ENCODE assay signal across 11 cellular contexts in the genomic region with DNA sequence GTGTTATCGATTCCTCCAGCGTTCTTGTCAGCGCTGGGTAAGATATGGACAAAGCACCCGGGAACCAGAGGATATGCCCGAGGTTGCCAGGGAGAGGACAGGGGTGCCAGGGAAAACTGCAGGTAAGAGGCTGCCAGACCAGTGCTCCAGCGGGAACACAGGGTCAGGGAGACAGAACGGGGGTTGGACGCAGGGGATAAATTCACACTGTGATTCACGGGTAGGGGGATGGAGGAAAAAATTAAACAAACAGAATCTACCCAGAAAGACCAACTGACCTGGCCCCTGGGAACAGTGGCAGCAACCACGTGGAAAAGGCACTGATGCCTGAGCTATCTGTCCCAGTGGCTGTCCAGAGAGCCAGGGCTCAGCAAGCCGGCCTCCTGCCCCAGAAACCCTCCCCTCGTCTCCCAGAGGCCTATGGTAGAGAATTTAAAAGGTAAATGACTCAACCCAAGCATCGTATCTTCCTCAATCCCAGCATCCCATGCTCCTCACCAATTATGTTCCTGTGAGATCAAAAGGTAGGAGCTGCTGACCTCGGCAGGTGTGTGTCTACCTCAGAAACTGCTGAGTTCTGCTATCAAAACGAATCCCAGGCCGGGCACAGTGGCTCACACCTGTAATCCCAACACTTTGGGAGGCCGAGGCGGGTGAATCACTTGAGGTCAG. TPM values are rescaled to one million over a fixed set of nuclear protein-coding genes. Genes with fewer than 3 reads are reported as not detected.
A peak's percentile ranks its signal among the peaks of the same experiment; 100 is the strongest.
DNase-seq lines count a peak whose midpoint lies in the region; ATAC-seq, FAIRE-seq and TF ChIP-seq lines count a peak whose summit lies in the region.
"Had no signal": no experiment of that assay in that cellular context is flagged by ENCODE, and none has a peak within 500 bp of the region (broad histone marks: within the 10 kb centered on the region; RNA-seq: fewer than 3 reads in every experiment).

No MANE protein-coding gene starts in this region.

- intact Hi-C loops in psoas muscle (cut with DNase I): no loop called here

- peak overlapping the region in 1 of 7 donors; percentile 4 for H3K4me3 Mint-ChIP-seq in CD8-positive, alpha-beta memory T cell
- no peak overlapping the region for H3K4me3 Mint-ChIP-seq in activated CD8-positive, alpha-beta T cell treated with anti-CD3 and anti-CD28 coated beads, Interleukin-2, amount 10 ng/mL, durations not matched to agents 7 days and 5 days

- no peaks in the 10 kb centered on the region for H3K27me3 ChIP-seq in CD8-positive, alpha-beta memory T cell (ENCODE audit: insufficient read depth, low read length, poor library complexity, severe bottlenecking)
- H3K27me3 ChIP-seq in right atrium auricular region: no peaks in the 10 kb centered on the region
- no peaks in the 10 kb centered on the region for H3K27me3 ChIP-seq in psoas muscle (ENCODE audit: insufficient read depth in 3 of 3, low read length in 2 of 3)
- H3K27me3 ChIP-seq: MG63 had no signal

- peak overlapping the region in 6 of 8 donors; percentile 47 to 78 (median 54) for H3K27ac Mint-ChIP-seq in CD8-positive, alpha-beta memory T cell
- peak overlapping the region; percentile 11 for H3K27ac Mint-ChIP-seq in activated CD8-positive, alpha-beta T cell treated with anti-CD3 and anti-CD28 coated beads, Interleukin-2, amount 10 ng/mL, durations not matched to agents 7 days and 5 days

- DNase-seq in CD8-positive, alpha-beta memory T cell: no peak
- DNase-seq in activated CD8-positive, alpha-beta T cell treated with anti-CD3 and anti-CD28 coated beads, Interleukin-2, amount 10 ng/mL, durations not matched to agents 7 days and 5 days: no peak
- peak; percentile 54 for DNase-seq in right atrium auricular region (ENCODE audit: low spot score)
- DNase-seq in psoas muscle: no peak
- DNase-seq in HTR-8/SVneo (ENCODE audit: insufficient read length, low spot score): no peak
- DNase-seq in dermis blood vessel endothelial cell: no peak
- no peak for DNase-seq in activated CD4-positive, alpha-beta T cell treated with anti-CD3 and anti-CD28 coated beads, Interleukin-2, amount 50 U/mL, for 48 hours
- DNase-seq: DMS153, MG63, SHP77 treated with DMSO at 0.1 percent for 48 hours had no signal

- H3K4me1 ChIP-seq in CD8-positive, alpha-beta memory T cell (ENCODE audit: insufficient read depth, low read length): peaks cover 46% of the 10 kb centered on the region
- H3K4me1 ChIP-seq in right atrium auricular region: peaks cover 0 to 81% of the 10 kb centered on the region in 2 donors
- peaks cover 84% of the 10 kb centered on the region for H3K4me1 ChIP-seq in psoas muscle

- CTCF ChIA-PET in CD8-positive, alpha-beta memory T cell (lab: Charles Lee): no interaction called here
- CTCF ChIA-PET in activated CD8-positive, alpha-beta T cell treated with anti-CD3 and anti-CD28 coated beads, Interleukin-2, amount 10 ng/mL, durations not matched to agents 7 days and 5 days (lab: Charles Lee): no interaction called here

- POLR2A ChIA-PET in CD8-positive, alpha-beta memory T cell (lab: Charles Lee): no interaction called here
- POLR2A ChIA-PET in activated CD8-positive, alpha-beta T cell treated with anti-CD3 and anti-CD28 coated beads, Interleukin-2, amount 10 ng/mL, durations not matched to agents 7 days and 5 days (lab: Charles Lee): interaction anchor here (3.3 kb wide), 1 partner anchor 62 kb away, joined by 11 read pairs; no protein-coding TSS in a partner anchor

- peaks cover 74 to 92% (median 81%) of the 10 kb centered on the region in 3 donors for H3K4me1 Mint-ChIP-seq in CD8-positive, alpha-beta memory T cell
- H3K4me1 Mint-ChIP-seq in activated CD8-positive, alpha-beta T cell treated with anti-CD3 and anti-CD28 coated beads, Interleukin-2, amount 10 ng/mL, durations not matched to agents 7 days and 5 days (ENCODE audit: low read depth): peaks cover 61% of the 10 kb centered on the region

- peaks cover 0 to 3% (median 3%) of the 10 kb centered on the region in 3 donors for H3K36me3 Mint-ChIP-seq in CD8-positive, alpha-beta memory T cell
- peaks cover 44% of the 10 kb centered on the region for H3K36me3 Mint-ChIP-seq in activated CD8-positive, alpha-beta T cell treated with anti-CD3 and anti-CD28 coated beads, Interleukin-2, amount 10 ng/mL, durations not matched to agents 7 days and 5 days (ENCODE audit: low read depth)

- 49 to 69% (median 55%) methylated on average over 18 of the region's 18 CpGs for WGBS in psoas muscle, 3 donors

- no peaks in the 10 kb centered on the region for H3K27me3 Mint-ChIP-seq in CD8-positive, alpha-beta memory T cell
- H3K27me3 Mint-ChIP-seq in activated CD8-positive, alpha-beta T cell treated with anti-CD3 and anti-CD28 coated beads, Interleukin-2, amount 10 ng/mL, durations not matched to agents 7 days and 5 days (ENCODE audit: low read depth): no peaks in the 10 kb centered on the region

- H3K27ac ChIP-seq in CD8-positive, alpha-beta memory T cell (ENCODE audit: low read depth, low read length): no peak overlapping the region
- peak overlapping the region; percentile 49 to 66 for H3K27ac ChIP-seq in right atrium auricular region
- peak overlapping the region; percentile 77 for H3K27ac ChIP-seq in psoas muscle

- TF ChIP-seq CTCF in right atrium auricular region (IDR thresholded peaks at IDR 0.05) (no peak), psoas muscle (IDR thresholded peaks at IDR 0.05) (no peak)

- peaks cover 0 to 4% (median 2%) of the 10 kb centered on the region in 5 donors for H3K9me3 Mint-ChIP-seq in CD8-positive, alpha-beta memory T cell
- peaks cover 13% of the 10 kb centered on the region for H3K9me3 Mint-ChIP-seq in activated CD8-positive, alpha-beta T cell treated with anti-CD3 and anti-CD28 coated beads, Interleukin-2, amount 10 ng/mL, durations not matched to agents 7 days and 5 days (ENCODE audit: insufficient read depth)

- peaks cover 7% of the 10 kb centered on the region for H3K36me3 ChIP-seq in CD8-positive, alpha-beta memory T cell (ENCODE audit: insufficient read depth, low read length)
- no peaks in the 10 kb centered on the region for H3K36me3 ChIP-seq in right atrium auricular region
- no peaks in the 10 kb centered on the region for H3K36me3 ChIP-seq in psoas muscle (ENCODE audit: insufficient read depth in 1 of 2, low read depth in 1 of 2)
- H3K36me3 ChIP-seq: MG63 had no signal

- H3K4me3 ChIP-seq in CD8-positive, alpha-beta memory T cell (ENCODE audit: low read length): no peak overlapping the region
- H3K4me3 ChIP-seq in right atrium auricular region: peak overlapping the region in 1 of 2 donors; percentile 9
- peak overlapping the region; percentile 33 for H3K4me3 ChIP-seq in psoas muscle
- H3K4me3 ChIP-seq: MG63 had no signal

- no peak for FAIRE-seq in HTR-8/SVneo (lab: Jason Lieb, UNC)

- no peak for ATAC-seq in activated CD8-positive, alpha-beta T cell treated with anti-CD3 and anti-CD28 coated beads, Interleukin-2, amount 10 ng/mL, durations not matched to agents 7 days and 5 days
- ATAC-seq in psoas muscle (peak in 3 of 4 donors; percentile 29 to 42 (median 36)), GM21360 (IDR thresholded peaks at IDR 0.05; ENCODE audit: unreplicated experiment) (no peak)

- no peaks in the 10 kb centered on the region for H3K9me3 ChIP-seq in CD8-positive, alpha-beta memory T cell (ENCODE audit: low read length)
- H3K9me3 ChIP-seq in right atrium auricular region (no peaks in the 10 kb centered on the region), psoas muscle (no peaks in the 10 kb centered on the region)
- H3K9me3 ChIP-seq: MG63 had no signal

RNA-seq across cellular contexts. Expression of a gene that starts 49.4 kb away (rescaled TPM):
- total RNA-seq in CD8-positive, alpha-beta memory T cell: 10 to 100 TPM; 73.9 to 74.8 TPM
- polyA plus RNA-seq in CD8-positive, alpha-beta memory T cell: 136 TPM
- 10 to 100 TPM; 70.3 to 72.7 TPM for total RNA-seq in activated CD8-positive, alpha-beta T cell treated with anti-CD3 and anti-CD28 coated beads, Interleukin-2, amount 10 ng/mL, durations not matched to agents 7 days and 5 days
- total RNA-seq in right atrium auricular region (10 to 100 TPM; 80.1 to 90.3 TPM), psoas muscle (100 to 1,000 TPM in 2 of 4 donors, 10 to 100 TPM in 2; 73.6 to 123 (median 101) TPM), dermis blood vessel endothelial cell (25.9 and 39.5 TPM in 2 replicates)
- 10 to 100 TPM; 10.1 to 47.3 (median 25.6) TPM for polyA plus RNA-seq in psoas muscle

Comparison
In these comparisons a context has a peak if more than half of its experiments do, and no peak if none do; other contexts are left out.
1. ATAC-seq: peak in psoas muscle (3 of 4); none in activated CD8-positive, alpha-beta T cell treated with anti-CD3 and anti-CD28 coated beads, Interleukin-2, amount 10 ng/mL, durations not matched to agents 7 days and 5 days (single experiment) and GM21360 (single experiment).